In genomic region chr12:64611430-64612286, GRCh38 we compare ENCODE assay signal across 8 cellular contexts. TPM values are rescaled to one million over a fixed set of nuclear protein-coding genes. Genes with fewer than 3 reads are reported as not detected.
DNase-seq lines count a peak whose midpoint lies in the region; ATAC-seq and TF ChIP-seq lines count a peak whose summit lies in the region.

No MANE protein-coding gene starts in this region.

- TF ChIP-seq POLR2A in NB4 (IDR thresholded peaks at IDR 0.05; ENCODE audit: extremely low read depth, insufficient read length) = no peak

- ATAC-seq in GM21576 (IDR thresholded peaks at IDR 0.05; ENCODE audit: unreplicated experiment) (no peak), HG03520 (IDR thresholded peaks at IDR 0.05; ENCODE audit: unreplicated experiment) (no peak)

- intact Hi-C loops in posterior vena cava (cut with DNase I) = loop anchor here (5.0 to 10.0 kb wide), 2 partner anchors 63 to 66 kb away; no protein-coding TSS in a partner anchor

- DNase-seq in EH (ENCODE audit: low read depth) (peak; percentile 52), NB4 (ENCODE audit: low read depth) (peak; percentile 54), glomerular visceral epithelial cell (ENCODE audit: extremely low spot score) (peak; percentile 12), posterior vena cava (ENCODE audit: low spot score) (peak; percentile 82), NCI-H1092 (lab: John Stamatoyannopoulos, UW) (no peak)
- DNase-seq in activated effector memory CD4-positive, alpha-beta T cell treated with anti-CD3 and anti-CD28 coated beads, Interleukin-2, amount 50 U/mL, for 16 hours = peak; percentile 71

- H3K4me3 ChIP-seq in NB4 (ENCODE audit: low read depth, low read length) = peak overlapping the region; percentile 84

- no peak for TF ChIP-seq CTCF in NB4 (IDR thresholded peaks at IDR 0.05; ENCODE audit: low read depth, low read length)

RNA-seq across cellular contexts. Expression of gene RASSF3, which starts 1.4 kb away (rescaled TPM):
- total RNA-seq in posterior vena cava = 100 to 1,000 TPM; 246 to 312 TPM
